ENCODE assay signal across 8 cellular contexts in genomic region chr12:40105265-40105514, GRCh38. TPM values are rescaled to one million over a fixed set of nuclear protein-coding genes. Genes with fewer than 3 reads are reported as not detected.
DNase-seq lines count a peak whose midpoint lies in the region; ATAC-seq and TF ChIP-seq lines count a peak whose summit lies in the region.

No MANE protein-coding gene starts in this region.

- H3K4me1 Mint-ChIP-seq in activated CD8-positive, alpha-beta memory T cell treated with anti-CD3 and anti-CD28 coated beads, Interleukin-2, amount 10 ng/mL, durations not matched to agents 7 days and 5 days = peaks cover 35% of the 10 kb centered on the region

- peak overlapping the region; percentile 76 for H3K4me3 Mint-ChIP-seq in activated CD8-positive, alpha-beta memory T cell treated with anti-CD3 and anti-CD28 coated beads, Interleukin-2, amount 10 ng/mL, durations not matched to agents 7 days and 5 days

- TF ChIP-seq EP300 in suprapubic skin (IDR thresholded peaks at IDR 0.05) = no peak

- no peaks in the 10 kb centered on the region for H3K36me3 ChIP-seq in suprapubic skin

- no peaks in the 10 kb centered on the region for H3K9me3 Mint-ChIP-seq in activated CD8-positive, alpha-beta memory T cell treated with anti-CD3 and anti-CD28 coated beads, Interleukin-2, amount 10 ng/mL, durations not matched to agents 7 days and 5 days (ENCODE audit: low read depth)

- no peaks in the 10 kb centered on the region for H3K9me3 ChIP-seq in suprapubic skin

- peaks cover 24% of the 10 kb centered on the region for H3K4me1 ChIP-seq in suprapubic skin

- 0% methylated on average over 8 of the region's 26 CpGs for WGBS in suprapubic skin

- in situ Hi-C loops in astrocyte of the cerebellum (cut with HindIII; ENCODE audit: low sequenced_read_pairs) = no loop called here

- peak overlapping the region; percentile 86 for H3K27ac ChIP-seq in suprapubic skin

- DNase-seq in activated CD8-positive, alpha-beta memory T cell treated with anti-CD3 and anti-CD28 coated beads, Interleukin-2, amount 10 ng/mL, durations not matched to agents 7 days and 5 days = no peak
- DNase-seq in activated CD8-positive, alpha-beta memory T cell treated with anti-CD3 and anti-CD28 coated beads, Interleukin-2, amount 50 U/mL, for 4 hours = no peak
- DNase-seq in astrocyte of the cerebellum (ENCODE audit: low read depth) (no peak), kidney glomerular epithelial cell (lab: John Stamatoyannopoulos, UW) (peak; percentile 15), suprapubic skin (ENCODE audit: low spot score in 2 of 2) (peak; percentile 71 to 83), NCI-H2227 treated with DMSO at 0.1 percent for 48 hours (lab: John Stamatoyannopoulos, UW) (no peak), UCSD-AML1 (lab: John Stamatoyannopoulos, UW; ENCODE audit: unreplicated experiment) (no peak)

- TF ChIP-seq POLR2A in suprapubic skin (IDR thresholded peaks at IDR 0.05) = no peak

- H3K4me3 ChIP-seq in astrocyte of the cerebellum (ENCODE audit: low read depth, low read length) (peak overlapping the region; percentile 58), suprapubic skin (peak overlapping the region; percentile 75)

- no peak overlapping the region for H3K27ac Mint-ChIP-seq in activated CD8-positive, alpha-beta memory T cell treated with anti-CD3 and anti-CD28 coated beads, Interleukin-2, amount 10 ng/mL, durations not matched to agents 7 days and 5 days

- H3K36me3 Mint-ChIP-seq in activated CD8-positive, alpha-beta memory T cell treated with anti-CD3 and anti-CD28 coated beads, Interleukin-2, amount 10 ng/mL, durations not matched to agents 7 days and 5 days = no peaks in the 10 kb centered on the region

- H3K27me3 Mint-ChIP-seq in activated CD8-positive, alpha-beta memory T cell treated with anti-CD3 and anti-CD28 coated beads, Interleukin-2, amount 10 ng/mL, durations not matched to agents 7 days and 5 days = peaks cover 9% of the 10 kb centered on the region

- no peak for ATAC-seq in activated CD8-positive, alpha-beta memory T cell treated with anti-CD3 and anti-CD28 coated beads, Interleukin-2, amount 10 ng/mL, durations not matched to agents 7 days and 5 days
- peak; percentile 28 for ATAC-seq in HG03565 (IDR thresholded peaks at IDR 0.05; ENCODE audit: unreplicated experiment)

- H3K27me3 ChIP-seq in suprapubic skin = peaks cover 3% of the 10 kb centered on the region

- CTCF ChIA-PET in activated CD8-positive, alpha-beta memory T cell treated with anti-CD3 and anti-CD28 coated beads, Interleukin-2, amount 10 ng/mL, durations not matched to agents 7 days and 5 days (lab: Charles Lee) = interaction anchor here (1.4 to 7.3 kb wide), 4 partner anchors 11 to 95 kb away, joined by 3 to 93 read pairs (median 8); no protein-coding TSS in a partner anchor

- TF ChIP-seq CTCF in astrocyte of the cerebellum (IDR thresholded peaks at IDR 0.05; ENCODE audit: low read depth, low read length, missing control alignments) (no peak), suprapubic skin (IDR thresholded peaks at IDR 0.05) (no peak)

RNA-seq across cellular contexts. Expression of gene SLC2A13, which starts 0.7 kb away (rescaled TPM):
- 1 to 10 TPM; 7.8 to 8.0 TPM for total RNA-seq in activated CD8-positive, alpha-beta memory T cell treated with anti-CD3 and anti-CD28 coated beads, Interleukin-2, amount 10 ng/mL, durations not matched to agents 7 days and 5 days
- total RNA-seq in suprapubic skin = 10 to 100 TPM; 10.4 to 14.1 (median 13.4) TPM

Comparison
In these comparisons a context has a peak if more than half of its experiments do, and no peak if none do; other contexts are left out.
1. DNase-seq: peak in kidney glomerular epithelial cell (single experiment) and suprapubic skin (2 of 2); none in activated CD8-positive, alpha-beta memory T cell treated with anti-CD3 and anti-CD28 coated beads, Interleukin-2, amount 10 ng/mL, durations not matched to agents 7 days and 5 days (single experiment), activated CD8-positive, alpha-beta memory T cell treated with anti-CD3 and anti-CD28 coated beads, Interleukin-2, amount 50 U/mL, for 4 hours (single experiment), astrocyte of the cerebellum (single experiment), NCI-H2227 treated with DMSO at 0.1 percent for 48 hours (single experiment) and UCSD-AML1 (single experiment).